8 cellular contexts compared by ENCODE assay signal in the genomic region with DNA sequence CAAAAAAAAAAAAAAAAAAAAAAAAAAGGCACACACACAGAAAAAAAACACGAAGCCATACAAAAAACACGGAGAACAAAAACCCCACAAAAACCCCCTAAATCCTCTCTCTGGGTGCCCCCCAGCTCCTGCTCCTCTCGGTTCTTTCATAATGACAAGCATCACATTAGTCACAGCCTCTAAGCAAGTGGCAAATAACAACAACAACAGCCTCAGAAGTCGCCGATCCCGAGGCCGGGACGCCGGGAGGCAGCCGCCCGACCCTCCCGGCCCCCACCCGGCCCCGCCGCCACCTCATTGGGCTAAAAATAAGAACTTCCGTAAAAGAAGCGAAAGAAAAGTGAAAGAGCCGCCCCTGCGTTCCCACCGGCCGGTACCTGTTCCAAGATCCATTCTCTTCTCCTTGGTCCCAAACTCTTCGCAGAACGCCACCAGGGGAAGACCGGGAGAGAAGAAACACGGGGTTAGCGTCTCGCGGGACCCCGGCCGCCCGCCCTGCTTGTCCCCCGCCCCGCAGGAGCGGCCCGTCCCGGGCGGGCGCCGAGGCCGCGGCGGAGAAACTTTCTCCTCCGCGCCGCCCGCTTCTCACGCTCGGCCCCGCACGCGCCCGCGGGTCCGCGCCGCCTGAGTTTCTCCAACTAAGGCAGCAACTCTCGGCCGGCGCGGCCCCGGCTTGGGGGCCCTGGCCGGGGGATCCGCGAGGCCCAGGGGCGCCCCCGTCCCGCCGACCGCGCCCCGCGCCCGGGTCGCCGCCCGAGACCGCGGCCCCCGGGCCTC.
A peak's percentile ranks its signal among the peaks of the same experiment; 100 is the strongest.
DNase-seq lines count a peak whose midpoint lies in the region; ATAC-seq and TF ChIP-seq lines count a peak whose summit lies in the region.

No MANE protein-coding gene starts in this region.

- peaks cover 22% of the 10 kb centered on the region for H3K27me3 ChIP-seq in BLaER1
- H3K27me3 ChIP-seq in esophagus (ENCODE audit: control insufficient read depth in 1 of 2, insufficient read depth in 2 of 2, low read length in 2 of 2) = no peaks in the 10 kb centered on the region
- peaks cover 0 to 40% (median 12%) of the 10 kb centered on the region in 3 experiments for H3K27me3 ChIP-seq in neuronal stem cell (ENCODE audit: control insufficient read depth in 3 of 3, insufficient read depth in 3 of 3, low read depth in 1 of 3, low read length in 3 of 3)

- 1% methylated on average over 45 to 79 of the region's 79 CpGs for WGBS in esophagus, 2 donors
- no CpG with 5 or more reads among the region's 79 CpGs for WGBS in neuronal stem cell (ENCODE audit: extremely low coverage in 2 of 2, insufficient read length in 2 of 2, insufficient replicate concordance in 1 of 2), 2 donors

- peak overlapping the region; percentile 76 for H3K18ac ChIP-seq in neuronal stem cell (ENCODE audit: low read length)

- peak overlapping the region; percentile 90 for H3K4me3 ChIP-seq in BLaER1
- peak overlapping the region; percentile 71 to 92 for H3K4me3 ChIP-seq in esophagus (ENCODE audit: low read depth in 1 of 2, low read length in 2 of 2)
- peak overlapping the region; percentile 57 to 70 for H3K4me3 ChIP-seq in neuronal stem cell (ENCODE audit: low read length in 2 of 2)

- peaks cover 16% of the 10 kb centered on the region for H4K20me1 ChIP-seq in BLaER1

- DNase-seq in GM20000 (ENCODE audit: low spot score) = peak; percentile 86
- peak; percentile 30 for DNase-seq in NCI-H1105 (lab: John Stamatoyannopoulos, UW)
- peak; percentile 78 for DNase-seq in activated CD8-positive, alpha-beta memory T cell treated with anti-CD3 and anti-CD28 coated beads for 24 hours
- no peak for DNase-seq in neuronal stem cell (ENCODE audit: low spot score)
- DNase-seq in HCEC 1CT = no peak

- no peaks in the 10 kb centered on the region for H3K9me3 ChIP-seq in BLaER1
- H3K9me3 ChIP-seq in esophagus (ENCODE audit: control insufficient read depth in 2 of 2, insufficient read depth in 1 of 2, low read depth in 1 of 2, low read length in 1 of 2) = no peaks in the 10 kb centered on the region
- H3K9me3 ChIP-seq in neuronal stem cell (replicated peaks in 1 of 2; ENCODE audit: control insufficient read depth in 2 of 2, insufficient read depth in 1 of 2, low read depth in 1 of 2, low read length in 2 of 2) = no peaks in the 10 kb centered on the region

- peak overlapping the region; percentile 82 for H3K9ac ChIP-seq in BLaER1
- H3K9ac ChIP-seq in neuronal stem cell (ENCODE audit: low read depth, low read length, poor library complexity) = no peak overlapping the region

- no peak overlapping the region for H2BK5ac ChIP-seq in neuronal stem cell (ENCODE audit: low read length)

- H2BK15ac ChIP-seq in neuronal stem cell (ENCODE audit: low read length) = peak overlapping the region; percentile 37

- H3K4me2 ChIP-seq in BLaER1 (peak overlapping the region; percentile 87), neuronal stem cell (ENCODE audit: insufficient read depth, low read length, poor library complexity, severe bottlenecking) (peak overlapping the region; percentile 96)

- peaks cover 46% of the 10 kb centered on the region for H3K4me1 ChIP-seq in BLaER1
- H3K4me1 ChIP-seq in esophagus (ENCODE audit: control insufficient read depth in 2 of 2, insufficient read depth in 2 of 2, low read length in 1 of 2) = peaks cover 14 to 33% of the 10 kb centered on the region in 2 donors
- peaks cover 2% of the 10 kb centered on the region in 2 donors for H3K4me1 ChIP-seq in neuronal stem cell (ENCODE audit: control insufficient read depth in 2 of 2, insufficient read depth in 1 of 2, low read depth in 1 of 2, low read length in 2 of 2)

- H3K27ac ChIP-seq in BLaER1 (peak overlapping the region; percentile 68), esophagus (ENCODE audit: low read depth in 2 of 2, low read length in 1 of 2) (peak overlapping the region; percentile 93 to 95), neuronal stem cell (replicated peaks; ENCODE audit: low read length) (no peak overlapping the region)

- H3K14ac ChIP-seq in neuronal stem cell (ENCODE audit: low read length) = no peak overlapping the region

- H3K36me3 ChIP-seq in BLaER1 = no peaks in the 10 kb centered on the region
- H3K36me3 ChIP-seq in esophagus (ENCODE audit: control insufficient read depth in 2 of 2, insufficient read depth in 2 of 2, low read length in 1 of 2) = peaks cover 0 to 3% of the 10 kb centered on the region in 2 donors
- no peaks in the 10 kb centered on the region for H3K36me3 ChIP-seq in neuronal stem cell (replicated peaks in 1 of 2; ENCODE audit: control insufficient read depth in 2 of 2, insufficient read depth in 2 of 2, low read length in 2 of 2)

- H2AK5ac ChIP-seq in neuronal stem cell (ENCODE audit: low read depth, low read length) = no peak overlapping the region

- no peak for ATAC-seq in HG02571 (IDR thresholded peaks at IDR 0.05; ENCODE audit: unreplicated experiment)

- H4K91ac ChIP-seq in neuronal stem cell (ENCODE audit: low read depth, low read length, poor library complexity) = no peak overlapping the region

- H4K8ac ChIP-seq in neuronal stem cell (ENCODE audit: low read depth, low read length) = no peak overlapping the region

- no peak for TF ChIP-seq CTCF in GM20000 (IDR thresholded peaks at IDR 0.05; ENCODE audit: extremely low read depth, missing control alignments)

- H3K4ac ChIP-seq in neuronal stem cell (ENCODE audit: low read length) = no peak overlapping the region

- H2BK120ac ChIP-seq in neuronal stem cell (ENCODE audit: low read depth, low read length) = no peak overlapping the region

- peaks cover 2% of the 10 kb centered on the region for H3K79me1 ChIP-seq in neuronal stem cell (ENCODE audit: low read depth, low read length)

- H2BK12ac ChIP-seq in neuronal stem cell (ENCODE audit: low read length) = no peak overlapping the region

- no peak overlapping the region for H3K23ac ChIP-seq in neuronal stem cell (ENCODE audit: low read depth, low read length, poor library complexity)

- peak overlapping the region; percentile 91 for H2AFZ ChIP-seq in neuronal stem cell (ENCODE audit: low read length)

Comparison
In these comparisons a context has a peak if more than half of its experiments do, and no peak if none do; other contexts are left out.
1. DNase-seq: peak in GM20000 (single experiment), NCI-H1105 (single experiment) and activated CD8-positive, alpha-beta memory T cell treated with anti-CD3 and anti-CD28 coated beads for 24 hours (single experiment); none in neuronal stem cell (single experiment) and HCEC 1CT (single experiment).
2. Peak in every context shown above with its lines, with median percentiles within 50 percentile points of each other: H3K4me3 ChIP-seq.